ENCODE assay signal across 16 cellular contexts in the genomic region with DNA sequence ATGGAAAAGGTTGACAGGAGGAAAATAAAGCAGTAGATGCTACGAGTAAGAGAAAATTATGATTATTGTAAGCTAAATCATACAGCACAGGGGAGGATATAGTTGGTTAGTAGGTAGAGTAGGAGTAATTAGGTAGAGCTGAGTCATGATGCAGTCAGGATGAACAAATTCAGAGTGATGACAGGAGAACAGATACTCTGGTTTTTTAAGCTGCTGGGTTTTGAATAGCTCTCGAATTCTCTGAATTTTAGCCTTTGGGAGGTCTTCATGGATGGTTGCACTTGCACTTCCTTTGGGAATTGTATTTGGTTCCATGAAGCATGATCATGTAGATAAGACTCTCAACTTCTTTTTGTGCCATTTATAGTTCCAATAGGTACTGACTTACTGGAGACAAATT.
DNase-seq lines count a peak whose midpoint lies in the region; ATAC-seq and TF ChIP-seq lines count a peak whose summit lies in the region.
"Had no signal": no experiment of that assay in that cellular context is flagged by ENCODE, and none has a peak within 500 bp of the region (broad histone marks: within the 10 kb centered on the region; RNA-seq: fewer than 3 reads in every experiment).

No MANE protein-coding gene starts in this region.

- H3K4me3 ChIP-seq in SJSA1: no peak overlapping the region
- H3K4me3 ChIP-seq in sigmoid colon: no peak overlapping the region
- H3K4me3 ChIP-seq: body of pancreas, GM12878 had no signal

- H3K27ac ChIP-seq in SJSA1 (peak overlapping the region; percentile 55), foreskin keratinocyte (no peak overlapping the region), sigmoid colon (no peak overlapping the region)
- H3K27ac ChIP-seq: body of pancreas had no signal

- ATAC-seq in foreskin keratinocyte: peak; percentile 83
- ATAC-seq: body of pancreas had no signal

- no peak for TF ChIP-seq POLR2A in sigmoid colon (IDR thresholded peaks at IDR 0.05)

- in situ Hi-C loops in ACHN (cut with HindIII; ENCODE audit: low pct_ligation_motif_present, low pct_unique_long_range_greater_than_20kb, low sequenced_read_pairs): no loop called here

- 85 to 87% methylated on average over 2 of the region's 2 CpGs for WGBS in sigmoid colon, 2 donors

- H3K4me1 ChIP-seq in SJSA1 (replicated peaks): peaks cover 36% of the 10 kb centered on the region
- peaks cover 5% of the 10 kb centered on the region for H3K4me1 ChIP-seq in foreskin keratinocyte
- H3K4me1 ChIP-seq in sigmoid colon: no peaks in the 10 kb centered on the region
- H3K4me1 ChIP-seq: body of pancreas had no signal

- peak; percentile 76 for DNase-seq in ACHN
- DNase-seq in HK-2 (ENCODE audit: unreplicated experiment): peak; percentile 19
- DNase-seq in SJSA1 (ENCODE audit: low read depth in 1 of 2, low spot score in 2 of 2): peak in 1 of 2 experiments; percentile 50
- peak; percentile 10 to 50 for DNase-seq in foreskin keratinocyte
- DNase-seq in cerebellar nuclear complex (lab: John Stamatoyannopoulos, UW): no peak
- DNase-seq in C1 segment of cervical spinal cord (lab: John Stamatoyannopoulos, UW): no peak
- no peak for DNase-seq in HUDEP-2 (lab: John Stamatoyannopoulos, UW; ENCODE audit: unreplicated experiment in 76 of 76)
- DNase-seq in sigmoid colon: no peak
- DNase-seq: activated CD4-positive, alpha-beta memory T cell treated with anti-CD3 and anti-CD28 coated beads for 36 hours; activated effector memory CD4-positive, alpha-beta T cell treated with Interleukin-2 at 50 U/mL for 16 hours; body of pancreas; effector memory CD4-positive, alpha-beta T cell; foreskin melanocyte; NCI-H1694; RPMI8226 had no signal

- H3K27me3 ChIP-seq in SJSA1 (replicated peaks) (no peaks in the 10 kb centered on the region), foreskin keratinocyte (no peaks in the 10 kb centered on the region), sigmoid colon (no peaks in the 10 kb centered on the region)
- H3K27me3 ChIP-seq: body of pancreas had no signal

- TF ChIP-seq CTCF in foreskin keratinocyte (conservative IDR thresholded peaks at IDR 0.05) (no peak), sigmoid colon (IDR thresholded peaks at IDR 0.05) (no peak)

- no peak for TF ChIP-seq EP300 in sigmoid colon (IDR thresholded peaks at IDR 0.05)

- no peaks in the 10 kb centered on the region for H3K9me3 ChIP-seq in SJSA1 (replicated peaks)
- H3K9me3 ChIP-seq in sigmoid colon: no peaks in the 10 kb centered on the region
- H3K9me3 ChIP-seq: body of pancreas had no signal

- H3K36me3 ChIP-seq in SJSA1: no peaks in the 10 kb centered on the region
- H3K36me3 ChIP-seq in sigmoid colon: no peaks in the 10 kb centered on the region

- intact Hi-C loops in sigmoid colon (cut with DNase I): no loop called here

Comparison
In these comparisons a context has a peak if more than half of its experiments do, and no peak if none do; other contexts are left out.
1. DNase-seq: peak in ACHN (single experiment), HK-2 (single experiment) and foreskin keratinocyte (2 of 2); none in cerebellar nuclear complex (0 of 2), C1 segment of cervical spinal cord (0 of 14), HUDEP-2 (0 of 76) and sigmoid colon (single experiment).